Comparison of ENCODE assay signal across 1 cellular context in genomic region chr6:138773177-138774091, GRCh38.
TF ChIP-seq lines count a peak whose summit lies in the region.

Gene CCDC28A, plus strand, starts transcription at chr6:138773769. Its CDS starts 2,352 bp downstream, at chr6:138776121.

TF ChIP-seq in HepG2, 621 proteins besides CTCF, POLR2A, EP300 and RAD21 (continued from another document and continues in another):
- TF ChIP-seq, protein P1, sequence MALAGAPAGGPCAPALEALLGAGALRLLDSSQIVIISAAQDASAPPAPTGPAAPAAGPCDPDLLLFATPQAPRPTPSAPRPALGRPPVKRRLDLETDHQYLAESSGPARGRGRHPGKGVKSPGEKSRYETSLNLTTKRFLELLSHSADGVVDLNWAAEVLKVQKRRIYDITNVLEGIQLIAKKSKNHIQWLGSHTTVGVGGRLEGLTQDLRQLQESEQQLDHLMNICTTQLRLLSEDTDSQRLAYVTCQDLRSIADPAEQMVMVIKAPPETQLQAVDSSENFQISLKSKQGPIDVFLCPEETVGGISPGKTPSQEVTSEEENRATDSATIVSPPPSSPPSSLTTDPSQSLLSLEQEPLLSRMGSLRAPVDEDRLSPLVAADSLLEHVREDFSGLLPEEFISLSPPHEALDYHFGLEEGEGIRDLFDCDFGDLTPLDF (CRISPR knock-in tag; IDR thresholded peaks at IDR 0.05): peak; percentile 65; the same call in 1 of the 2 replicates
- no peak for TF ChIP-seq ATF7-NPFF (CRISPR knock-in tag; IDR thresholded peaks at IDR 0.05; ENCODE audit: low read depth)
- 0 out of 2 replicates have a peak, but pooled peaks have one; percentile 24 for TF ChIP-seq CBX5 (CRISPR knock-in tag; IDR thresholded peaks at IDR 0.05; ENCODE audit: borderline replicate concordance)
- peak; percentile 85 for TF ChIP-seq FOXJ3 (CRISPR knock-in tag; IDR thresholded peaks at IDR 0.05; ENCODE audit: borderline replicate concordance)
- peak; percentile 78 for TF ChIP-seq RFXANK (CRISPR knock-in tag; IDR thresholded peaks at IDR 0.05)
- peak; percentile 86 for TF ChIP-seq ZNF839 (CRISPR knock-in tag; IDR thresholded peaks at IDR 0.05; ENCODE audit: borderline replicate concordance)
- peak; percentile 41; the same call in 1 of the 2 replicates for TF ChIP-seq ZNF335 (CRISPR knock-in tag; IDR thresholded peaks at IDR 0.05)
- TF ChIP-seq NFE2 (CRISPR knock-in tag; IDR thresholded peaks at IDR 0.05): no peak
- TF ChIP-seq RARG (CRISPR knock-in tag; IDR thresholded peaks at IDR 0.05; ENCODE audit: low read depth): 0 out of 2 replicates have a peak, but pooled peaks have one; percentile 46
- peak; percentile 63; the same call in 1 of the 2 replicates for TF ChIP-seq MEF2D (CRISPR knock-in tag; IDR thresholded peaks at IDR 0.05)
- peak; percentile 76; the same call in 1 of the 2 replicates for TF ChIP-seq ZNF790 (CRISPR knock-in tag; IDR thresholded peaks at IDR 0.05; ENCODE audit: borderline replicate concordance)
- 0 out of 2 replicates have a peak, but pooled peaks have one; percentile 38 for TF ChIP-seq ZNF446 (CRISPR knock-in tag; IDR thresholded peaks at IDR 0.05)
- TF ChIP-seq ZNF557 (CRISPR knock-in tag; IDR thresholded peaks at IDR 0.05): 0 out of 2 replicates have a peak, but pooled peaks have one; percentile 62
- peak; percentile 72 for TF ChIP-seq XRCC5 (optimal IDR thresholded peaks at IDR 0.05; ENCODE audit: low read length)
- TF ChIP-seq SOX13 (IDR thresholded peaks at IDR 0.05): no peak
- no peak for TF ChIP-seq SOX13 (CRISPR knock-in tag; conservative IDR thresholded peaks at IDR 0.05 in 1 of 2, IDR thresholded peaks at IDR 0.05 in 1 of 2)
- peak; percentile 59; the same call in 1 of the 2 replicates for TF ChIP-seq TAF1 (CRISPR knock-in tag; IDR thresholded peaks at IDR 0.05)
- TF ChIP-seq SKI (IDR thresholded peaks at IDR 0.05; ENCODE audit: partially characterized antibody): peak; percentile 20
- no peak for TF ChIP-seq ZNF644 (CRISPR knock-in tag; IDR thresholded peaks at IDR 0.05; ENCODE audit: low read depth)
- TF ChIP-seq ZNF205 (CRISPR knock-in tag; IDR thresholded peaks at IDR 0.05): 0 out of 2 replicates have a peak, but pooled peaks have one; percentile 11
- TF ChIP-seq SP4 (CRISPR knock-in tag; IDR thresholded peaks at IDR 0.05): peak; percentile 85
- TF ChIP-seq DMAP1 (CRISPR knock-in tag; IDR thresholded peaks at IDR 0.05): peak; percentile 82
- TF ChIP-seq, protein P2, sequence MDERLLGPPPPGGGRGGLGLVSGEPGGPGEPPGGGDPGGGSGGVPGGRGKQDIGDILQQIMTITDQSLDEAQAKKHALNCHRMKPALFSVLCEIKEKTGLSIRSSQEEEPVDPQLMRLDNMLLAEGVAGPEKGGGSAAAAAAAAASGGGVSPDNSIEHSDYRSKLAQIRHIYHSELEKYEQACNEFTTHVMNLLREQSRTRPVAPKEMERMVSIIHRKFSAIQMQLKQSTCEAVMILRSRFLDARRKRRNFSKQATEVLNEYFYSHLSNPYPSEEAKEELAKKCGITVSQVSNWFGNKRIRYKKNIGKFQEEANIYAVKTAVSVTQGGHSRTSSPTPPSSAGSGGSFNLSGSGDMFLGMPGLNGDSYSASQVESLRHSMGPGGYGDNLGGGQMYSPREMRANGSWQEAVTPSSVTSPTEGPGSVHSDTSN (CRISPR knock-in tag; IDR thresholded peaks at IDR 0.05): no peak
- TF ChIP-seq DNMT3B (CRISPR knock-in tag; conservative IDR thresholded peaks at IDR 0.05): no peak; the same call in 1 of the 2 replicates
- TF ChIP-seq RORA (CRISPR knock-in tag; IDR thresholded peaks at IDR 0.05): no peak
- no peak for TF ChIP-seq SMARCC2 (IDR thresholded peaks at IDR 0.05)
- TF ChIP-seq CREBL2 (CRISPR knock-in tag; IDR thresholded peaks at IDR 0.05; ENCODE audit: borderline replicate concordance): no peak
- peak; percentile 36; the same call in 1 of the 2 replicates for TF ChIP-seq HIVEP1 (CRISPR knock-in tag; IDR thresholded peaks at IDR 0.05)
- no peak for TF ChIP-seq KLF15 (CRISPR knock-in tag; IDR thresholded peaks at IDR 0.05; ENCODE audit: borderline replicate concordance)
- TF ChIP-seq PAX8 (CRISPR knock-in tag; IDR thresholded peaks at IDR 0.05; ENCODE audit: borderline replicate concordance): peak; percentile 89; the same call in 1 of the 2 replicates
- TF ChIP-seq, protein P3, sequence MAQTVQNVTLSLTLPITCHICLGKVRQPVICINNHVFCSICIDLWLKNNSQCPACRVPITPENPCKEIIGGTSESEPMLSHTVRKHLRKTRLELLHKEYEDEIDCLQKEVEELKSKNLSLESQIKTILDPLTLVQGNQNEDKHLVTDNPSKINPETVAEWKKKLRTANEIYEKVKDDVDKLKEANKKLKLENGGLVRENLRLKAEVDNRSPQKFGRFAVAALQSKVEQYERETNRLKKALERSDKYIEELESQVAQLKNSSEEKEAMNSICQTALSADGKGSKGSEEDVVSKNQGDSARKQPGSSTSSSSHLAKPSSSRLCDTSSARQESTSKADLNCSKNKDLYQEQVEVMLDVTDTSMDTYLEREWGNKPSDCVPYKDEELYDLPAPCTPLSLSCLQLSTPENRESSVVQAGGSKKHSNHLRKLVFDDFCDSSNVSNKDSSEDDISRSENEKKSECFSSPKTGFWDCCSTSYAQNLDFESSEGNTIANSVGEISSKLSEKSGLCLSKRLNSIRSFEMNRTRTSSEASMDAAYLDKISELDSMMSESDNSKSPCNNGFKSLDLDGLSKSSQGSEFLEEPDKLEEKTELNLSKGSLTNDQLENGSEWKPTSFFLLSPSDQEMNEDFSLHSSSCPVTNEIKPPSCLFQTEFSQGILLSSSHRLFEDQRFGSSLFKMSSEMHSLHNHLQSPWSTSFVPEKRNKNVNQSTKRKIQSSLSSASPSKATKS (CRISPR knock-in tag; IDR thresholded peaks at IDR 0.05): no peak
- TF ChIP-seq FIP1L1 (IDR thresholded peaks at IDR 0.05; ENCODE audit: borderline replicate concordance, insufficient read depth, low read depth, low read length): no peak
- TF ChIP-seq ZFP90 (CRISPR knock-in tag; IDR thresholded peaks at IDR 0.05; ENCODE audit: borderline replicate concordance): peak; percentile 76; the same call in 1 of the 2 replicates
- TF ChIP-seq, protein P4, sequence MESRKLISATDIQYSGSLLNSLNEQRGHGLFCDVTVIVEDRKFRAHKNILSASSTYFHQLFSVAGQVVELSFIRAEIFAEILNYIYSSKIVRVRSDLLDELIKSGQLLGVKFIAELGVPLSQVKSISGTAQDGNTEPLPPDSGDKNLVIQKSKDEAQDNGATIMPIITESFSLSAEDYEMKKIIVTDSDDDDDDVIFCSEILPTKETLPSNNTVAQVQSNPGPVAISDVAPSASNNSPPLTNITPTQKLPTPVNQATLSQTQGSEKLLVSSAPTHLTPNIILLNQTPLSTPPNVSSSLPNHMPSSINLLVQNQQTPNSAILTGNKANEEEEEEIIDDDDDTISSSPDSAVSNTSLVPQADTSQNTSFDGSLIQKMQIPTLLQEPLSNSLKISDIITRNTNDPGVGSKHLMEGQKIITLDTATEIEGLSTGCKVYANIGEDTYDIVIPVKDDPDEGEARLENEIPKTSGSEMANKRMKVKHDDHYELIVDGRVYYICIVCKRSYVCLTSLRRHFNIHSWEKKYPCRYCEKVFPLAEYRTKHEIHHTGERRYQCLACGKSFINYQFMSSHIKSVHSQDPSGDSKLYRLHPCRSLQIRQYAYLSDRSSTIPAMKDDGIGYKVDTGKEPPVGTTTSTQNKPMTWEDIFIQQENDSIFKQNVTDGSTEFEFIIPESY (CRISPR knock-in tag; IDR thresholded peaks at IDR 0.05): no peak
- peak; percentile 36; the same call in 1 of the 2 replicates for TF ChIP-seq ZSCAN31 (CRISPR knock-in tag; IDR thresholded peaks at IDR 0.05; ENCODE audit: low read depth)
- TF ChIP-seq SMAD1 (CRISPR knock-in tag; IDR thresholded peaks at IDR 0.05; ENCODE audit: borderline replicate concordance, low read depth): peak; percentile 53
- 0 out of 2 replicates have a peak, but pooled peaks have one; percentile 51 for TF ChIP-seq ZNF891 (CRISPR knock-in tag; IDR thresholded peaks at IDR 0.05)
- TF ChIP-seq GTF3A (CRISPR knock-in tag; conservative IDR thresholded peaks at IDR 0.05): peak; percentile 97
- peak; percentile 85; the same call in 1 of the 2 replicates for TF ChIP-seq ZFP91 (CRISPR knock-in tag; IDR thresholded peaks at IDR 0.05; ENCODE audit: borderline replicate concordance)
- peak; percentile 96; the same call in 2 of the 3 replicates for TF ChIP-seq MXI1 (IDR thresholded peaks at IDR 0.05; ENCODE audit: borderline replicate concordance, low read depth, low read length)
- TF ChIP-seq FOXK2 (IDR thresholded peaks at IDR 0.05): peak; percentile 89
- TF ChIP-seq, protein P5, sequence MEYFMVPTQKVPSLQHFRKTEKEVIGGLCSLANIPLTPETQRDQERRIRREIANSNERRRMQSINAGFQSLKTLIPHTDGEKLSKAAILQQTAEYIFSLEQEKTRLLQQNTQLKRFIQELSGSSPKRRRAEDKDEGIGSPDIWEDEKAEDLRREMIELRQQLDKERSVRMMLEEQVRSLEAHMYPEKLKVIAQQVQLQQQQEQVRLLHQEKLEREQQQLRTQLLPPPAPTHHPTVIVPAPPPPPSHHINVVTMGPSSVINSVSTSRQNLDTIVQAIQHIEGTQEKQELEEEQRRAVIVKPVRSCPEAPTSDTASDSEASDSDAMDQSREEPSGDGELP (IDR thresholded peaks at IDR 0.05; ENCODE audit: borderline replicate concordance, low read depth): peak; percentile 18; the same call in 1 of the 2 replicates
- TF ChIP-seq SAP130 (CRISPR knock-in tag; IDR thresholded peaks at IDR 0.05; ENCODE audit: low read depth): peak; percentile 99
- no peak for TF ChIP-seq CC2D1A (CRISPR knock-in tag; IDR thresholded peaks at IDR 0.05)
- TF ChIP-seq, protein P6, sequence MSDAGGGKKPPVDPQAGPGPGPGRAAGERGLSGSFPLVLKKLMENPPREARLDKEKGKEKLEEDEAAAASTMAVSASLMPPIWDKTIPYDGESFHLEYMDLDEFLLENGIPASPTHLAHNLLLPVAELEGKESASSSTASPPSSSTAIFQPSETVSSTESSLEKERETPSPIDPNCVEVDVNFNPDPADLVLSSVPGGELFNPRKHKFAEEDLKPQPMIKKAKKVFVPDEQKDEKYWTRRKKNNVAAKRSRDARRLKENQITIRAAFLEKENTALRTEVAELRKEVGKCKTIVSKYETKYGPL (CRISPR knock-in tag; IDR thresholded peaks at IDR 0.05): no peak
- TF ChIP-seq DMTF1 (CRISPR knock-in tag; IDR thresholded peaks at IDR 0.05): peak; percentile 82; the same call in 1 of the 2 replicates
- TF ChIP-seq, protein P7, sequence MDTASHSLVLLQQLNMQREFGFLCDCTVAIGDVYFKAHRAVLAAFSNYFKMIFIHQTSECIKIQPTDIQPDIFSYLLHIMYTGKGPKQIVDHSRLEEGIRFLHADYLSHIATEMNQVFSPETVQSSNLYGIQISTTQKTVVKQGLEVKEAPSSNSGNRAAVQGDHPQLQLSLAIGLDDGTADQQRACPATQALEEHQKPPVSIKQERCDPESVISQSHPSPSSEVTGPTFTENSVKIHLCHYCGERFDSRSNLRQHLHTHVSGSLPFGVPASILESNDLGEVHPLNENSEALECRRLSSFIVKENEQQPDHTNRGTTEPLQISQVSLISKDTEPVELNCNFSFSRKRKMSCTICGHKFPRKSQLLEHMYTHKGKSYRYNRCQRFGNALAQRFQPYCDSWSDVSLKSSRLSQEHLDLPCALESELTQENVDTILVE (CRISPR knock-in tag; IDR thresholded peaks at IDR 0.05): peak; percentile 24; the same call in 1 of the 2 replicates
- TF ChIP-seq ZNF691 (CRISPR knock-in tag; IDR thresholded peaks at IDR 0.05; ENCODE audit: borderline replicate concordance, low read depth): peak; percentile 89; the same call in 1 of the 2 replicates
- TF ChIP-seq TFE3 (CRISPR knock-in tag; IDR thresholded peaks at IDR 0.05): 0 out of 2 replicates have a peak, but pooled peaks have one; percentile 16
